27 cellular contexts compared by ENCODE assay signal in genomic region chr4:54054501-54054900, GRCh38. TPM values are rescaled to one million over a fixed set of nuclear protein-coding genes. Genes with fewer than 3 reads are reported as not detected.
"Had no signal": no experiment of that assay in that cellular context is flagged by ENCODE, and none has a peak within 500 bp of the region (broad histone marks: within the 10 kb centered on the region; RNA-seq: fewer than 3 reads in every experiment).

No MANE protein-coding gene starts in this region.

- H3K9me3 Mint-ChIP-seq: activated naive CD8-positive, alpha-beta T cell treated with anti-CD3 and anti-CD28 coated beads, Interleukin-2, amount 10 ng/mL, durations not matched to agents 7 days and 5 days; activated T-helper 17 cell treated with anti-CD3 and anti-CD28 coated beads, Interleukin-2, amount 50 U/mL, for 72 hours; nephron had no signal

- ATAC-seq: activated CD8-positive, alpha-beta T cell treated with anti-CD3 and anti-CD28 coated beads, Interleukin-2, amount 10 ng/mL, durations not matched to agents 7 days and 5 days; activated T-helper 17 cell treated with anti-CD3 and anti-CD28 coated beads, Interleukin-2, amount 50 U/mL, for 72 hours; heart left ventricle; left cardiac atrium; right cardiac atrium; stimulated activated naive CD8-positive, alpha-beta T cell treated with anti-CD3 and anti-CD28 coated beads, Interleukin-15, Interleukin-2, amounts not matched to agents 100 U/mL and 50 U/mL, for 24 hours had no signal

- H3K36me3 ChIP-seq: upper lobe of left lung had no signal

- H3K27me3 Mint-ChIP-seq: activated naive CD8-positive, alpha-beta T cell treated with anti-CD3 and anti-CD28 coated beads, Interleukin-2, amount 10 ng/mL, durations not matched to agents 7 days and 5 days; activated T-helper 17 cell treated with anti-CD3 and anti-CD28 coated beads, Interleukin-2, amount 50 U/mL, for 72 hours had no signal

- DNase-seq: activated CD4-positive, alpha-beta T cell treated with anti-CD3 and anti-CD28 coated beads for 1 hour; activated CD4-positive, alpha-beta T cell treated with anti-CD3 and anti-CD28 coated beads, Interleukin-2, amount 50 U/mL, for 1 hour; activated CD8-positive, alpha-beta T cell treated with anti-CD3 and anti-CD28 coated beads, Interleukin-2, amount 10 ng/mL, durations not matched to agents 7 days and 5 days; activated naive CD8-positive, alpha-beta T cell treated with anti-CD3 and anti-CD28 coated beads, Interleukin-2, amount 10 ng/mL, durations not matched to agents 7 days and 5 days; amygdala; cerebellar nuclear complex; cortex of kidney; heart left ventricle; left cardiac atrium; midbrain; right cardiac atrium; stimulated activated CD4-positive, alpha-beta T cell treated with anti-CD3 and anti-CD28 coated beads, Interleukin-12 subunit alpha, Interleukin-12 subunit beta, amount 100 ng/mL, for 4 hours; stimulated activated CD4-positive, alpha-beta T cell treated with anti-CD3 and anti-CD28 coated beads, Interleukin-4, amount 100 ng/mL, for 4 hours; stimulated activated naive CD8-positive, alpha-beta T cell treated with anti-CD3 and anti-CD28 coated beads, Interleukin-15, Interleukin-2, amounts not matched to agents 100 U/mL and 50 U/mL, for 24 hours; T-helper 9 cell; upper lobe of left lung had no signal

- H3K27ac ChIP-seq: epithelial cell of prostate, heart left ventricle, parathyroid adenoma, upper lobe of left lung had no signal

- H3K9me3 ChIP-seq: heart left ventricle, upper lobe of left lung had no signal

- H3K9ac ChIP-seq: parathyroid adenoma had no signal

- H2AFZ ChIP-seq: parathyroid adenoma had no signal

- H3K27ac Mint-ChIP-seq: activated CD8-positive, alpha-beta T cell treated with anti-CD3 and anti-CD28 coated beads, Interleukin-2, amount 10 ng/mL, durations not matched to agents 7 days and 5 days; activated naive CD8-positive, alpha-beta T cell treated with anti-CD3 and anti-CD28 coated beads, Interleukin-2, amount 10 ng/mL, durations not matched to agents 7 days and 5 days; activated T-helper 17 cell treated with anti-CD3 and anti-CD28 coated beads, Interleukin-2, amount 50 U/mL, for 72 hours; nephron had no signal

- H3K4me3 ChIP-seq: heart left ventricle, upper lobe of left lung had no signal

- H3K4me3 Mint-ChIP-seq: activated CD8-positive, alpha-beta T cell treated with anti-CD3 and anti-CD28 coated beads, Interleukin-2, amount 10 ng/mL, durations not matched to agents 7 days and 5 days; activated naive CD8-positive, alpha-beta T cell treated with anti-CD3 and anti-CD28 coated beads, Interleukin-2, amount 10 ng/mL, durations not matched to agents 7 days and 5 days; activated T-helper 17 cell treated with anti-CD3 and anti-CD28 coated beads, Interleukin-2, amount 50 U/mL, for 72 hours; nephron had no signal

- FAIRE-seq: bronchial epithelial cell, islet of Langerhans had no signal

- H3K27me3 ChIP-seq: heart left ventricle, upper lobe of left lung had no signal

RNA-seq across cellular contexts. Expression of gene GSX2, which starts 45.5 kb away (rescaled TPM):
- total RNA-seq: activated CD8-positive, alpha-beta T cell treated with anti-CD3 and anti-CD28 coated beads, Interleukin-2, amount 10 ng/mL, durations not matched to agents 7 days and 5 days; activated naive CD8-positive, alpha-beta T cell treated with anti-CD3 and anti-CD28 coated beads, Interleukin-2, amount 10 ng/mL, durations not matched to agents 7 days and 5 days; activated T-helper 17 cell treated with anti-CD3 and anti-CD28 coated beads, Interleukin-2, amount 50 U/mL, for 72 hours; bronchial epithelial cell; fibroblast of villous mesenchyme; heart left ventricle; left cardiac atrium; liver; pulmonary artery endothelial cell; right cardiac atrium; skeletal muscle tissue; subcutaneous adipose tissue; upper lobe of left lung had no signal
- polyA plus RNA-seq: liver, right cardiac atrium had no signal
